15 cellular contexts compared by ENCODE assay signal in the genomic region with DNA sequence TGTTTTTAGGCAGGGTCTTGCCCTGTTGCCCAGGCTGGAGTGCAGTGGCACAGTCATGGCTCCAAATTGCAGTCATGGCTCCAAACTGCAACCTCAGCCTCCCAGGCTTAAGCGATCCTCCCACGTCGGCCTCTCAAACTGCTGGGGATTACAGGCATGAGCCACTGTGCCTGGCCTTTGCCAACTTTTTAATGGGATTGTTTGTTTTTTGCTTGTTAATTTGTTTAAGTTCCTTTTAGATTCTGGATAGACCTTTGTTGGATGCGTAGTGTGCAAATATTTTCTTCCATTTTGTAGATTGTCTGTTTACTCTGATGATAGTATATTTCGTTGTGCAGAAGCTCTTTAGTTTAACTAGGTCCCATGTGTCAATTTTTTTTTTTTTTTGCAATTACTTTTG. TPM values are rescaled to one million over a fixed set of nuclear protein-coding genes. Genes with fewer than 3 reads are reported as not detected.
DNase-seq lines count a peak whose midpoint lies in the region; ATAC-seq and TF ChIP-seq lines count a peak whose summit lies in the region.
"Had no signal": no experiment of that assay in that cellular context is flagged by ENCODE, and none has a peak within 500 bp of the region (broad histone marks: within the 10 kb centered on the region; RNA-seq: fewer than 3 reads in every experiment).

No MANE protein-coding gene starts in this region.

- no peaks in the 10 kb centered on the region for H3K27me3 ChIP-seq in prostate gland (replicated peaks; ENCODE audit: insufficient read depth)
- H3K27me3 ChIP-seq in effector memory CD4-positive, alpha-beta T cell (replicated peaks; ENCODE audit: control insufficient read depth, insufficient read depth, low read length, poor library complexity, severe bottlenecking) = no peaks in the 10 kb centered on the region

- no peaks in the 10 kb centered on the region for H3K36me3 ChIP-seq in prostate gland
- H3K36me3 ChIP-seq in effector memory CD4-positive, alpha-beta T cell (ENCODE audit: control insufficient read depth, insufficient read depth, low read length) = no peaks in the 10 kb centered on the region

- H3K4me1 ChIP-seq in prostate gland (replicated peaks) = no peaks in the 10 kb centered on the region
- no peaks in the 10 kb centered on the region for H3K4me1 ChIP-seq in effector memory CD4-positive, alpha-beta T cell (ENCODE audit: control insufficient read depth, insufficient read depth, low read length, poor library complexity, severe bottlenecking)

- no peak for TF ChIP-seq CTCF in prostate gland (IDR thresholded peaks at IDR 0.05)

- H3K4me3 ChIP-seq in prostate gland = no peak overlapping the region
- H3K4me3 ChIP-seq in effector memory CD4-positive, alpha-beta T cell (ENCODE audit: insufficient read depth, low read depth, low read length, poor library complexity, severe bottlenecking) = no peak overlapping the region
- H3K4me3 ChIP-seq: GM23248 had no signal

- 33% methylated on average over 5 of the region's 5 CpGs for WGBS in prostate gland

- H3K9me3 ChIP-seq in prostate gland = no peaks in the 10 kb centered on the region
- H3K9me3 ChIP-seq in effector memory CD4-positive, alpha-beta T cell (ENCODE audit: control insufficient read depth, low read length) = no peaks in the 10 kb centered on the region

- no peak overlapping the region for H3K27ac ChIP-seq in prostate gland
- no peak overlapping the region for H3K27ac ChIP-seq in effector memory CD4-positive, alpha-beta T cell (ENCODE audit: insufficient read depth, low read length, poor library complexity, severe bottlenecking)
- H3K27ac ChIP-seq: GM23248 had no signal

- ATAC-seq in GM21381 (IDR thresholded peaks at IDR 0.05; ENCODE audit: unreplicated experiment) = no peak
- ATAC-seq: HCT116, HepG2 had no signal

- TF ChIP-seq POLR2A in prostate gland (IDR thresholded peaks at IDR 0.05) = no peak

- peak; percentile 26 for DNase-seq in DMS153 treated with DMSO at 0.1 percent for 48 hours (lab: John Stamatoyannopoulos, UW; ENCODE audit: unreplicated experiment)
- DNase-seq in NCI-H2029 treated with DMSO at 0.1 percent for 48 hours (lab: John Stamatoyannopoulos, UW) = peak; percentile 61
- peak; percentile 6 for DNase-seq in NCI-H774 (lab: John Stamatoyannopoulos, UW)
- peak; percentile 45 for DNase-seq in prostate gland (ENCODE audit: low spot score)
- DNase-seq in NCI-H2171 treated with DMSO at 0.1 percent for 48 hours (lab: John Stamatoyannopoulos, UW) = no peak
- no peak for DNase-seq in effector memory CD4-positive, alpha-beta T cell
- DNase-seq: C1 segment of cervical spinal cord; CD4-positive, alpha-beta T cell; DND-41; GDM1; GM23248 had no signal

- intact Hi-C loops in prostate gland (cut with DNase I) = no loop called here

RNA-seq across cellular contexts. Expression of gene SCGB1D1, which starts 10.0 kb away (rescaled TPM):
- not detected for total RNA-seq in prostate gland
- total RNA-seq: B cell; CD4-positive, alpha-beta T cell; GM23248; HepG2 had no signal

RNA-seq across cellular contexts. Expression of gene SCGB2A1, which starts 28.5 kb away (rescaled TPM):
- total RNA-seq in prostate gland = 10 to 100 TPM in 1 of 2 donors, 1 to 10 TPM in 1; 5.1 to 12.4 TPM
- total RNA-seq: B cell; CD4-positive, alpha-beta T cell; GM23248; HepG2 had no signal

RNA-seq across cellular contexts. Expression of gene INCENP, which starts 56.2 kb away (rescaled TPM):
- total RNA-seq in prostate gland = 10 to 100 TPM; 10.3 to 33.7 TPM

Comparison
In these comparisons a context has a peak if more than half of its experiments do, and no peak if none do; other contexts are left out.
1. DNase-seq: peak in DMS153 treated with DMSO at 0.1 percent for 48 hours (single experiment), NCI-H2029 treated with DMSO at 0.1 percent for 48 hours (single experiment), NCI-H774 (single experiment) and prostate gland (single experiment); none in NCI-H2171 treated with DMSO at 0.1 percent for 48 hours (single experiment) and effector memory CD4-positive, alpha-beta T cell (0 of 3).